ENCODE assay signal across 27 cellular contexts in the genomic region with DNA sequence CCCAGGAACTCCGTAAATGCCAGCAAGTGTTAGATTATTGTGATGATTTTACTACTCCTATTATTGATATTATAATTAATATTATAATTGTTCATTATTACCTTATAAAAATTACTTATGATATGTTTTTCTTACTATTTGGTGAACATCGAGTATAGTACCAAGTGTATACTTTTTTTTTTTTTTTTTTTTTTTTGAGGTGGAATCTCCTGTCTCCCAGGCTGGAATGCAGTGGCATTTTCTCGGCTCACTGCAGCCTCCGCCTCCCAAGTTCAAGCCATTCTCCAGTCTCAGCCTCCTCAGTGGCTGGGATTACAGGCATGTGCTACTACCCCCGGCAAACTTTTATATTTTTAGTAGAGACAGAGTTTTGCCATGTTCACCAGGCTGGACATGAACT.
"Had no signal": no experiment of that assay in that cellular context is flagged by ENCODE, and none has a peak within 500 bp of the region (broad histone marks: within the 10 kb centered on the region; RNA-seq: fewer than 3 reads in every experiment).

No MANE protein-coding gene starts in this region.

- ATAC-seq: foreskin keratinocyte; heart right ventricle; left cardiac atrium; left lung; naive thymus-derived CD4-positive, alpha-beta T cell; psoas muscle; right cardiac atrium; stimulated activated effector memory CD8-positive, alpha-beta T cell treated with anti-CD3 and anti-CD28 coated beads, Interleukin-12 subunit alpha, Interleukin-12 subunit beta, amount 100 ng/mL, for 72 hours had no signal

- FAIRE-seq: endothelial cell of umbilical vein, islet of Langerhans had no signal

- DNase-seq: dermis blood vessel endothelial cell; effector memory CD4-positive, alpha-beta T cell; foreskin keratinocyte; glutamatergic neuron; heart right ventricle; hippocampal formation; left cardiac atrium; left lung; mesendoderm; midbrain; naive thymus-derived CD4-positive, alpha-beta T cell; nephron progenitor cell; nucleus accumbens; ovary; posterior cingulate gyrus; psoas muscle; right cardiac atrium; sigmoid colon; stimulated activated CD4-positive, alpha-beta T cell treated with anti-CD3 and anti-CD28 coated beads, Interleukin-2, amount 100 ng/mL, for 24 hours; stimulated activated CD4-positive, alpha-beta T cell treated with anti-CD3 and anti-CD28 coated beads, Interleukin-4, amount 100 ng/mL, for 24 hours; stimulated activated naive CD4-positive, alpha-beta T cell treated with Interleukin-2 at 50 U/mL for 16 hours; stomach; thyroid gland; trophoblast cell had no signal
